1 cellular context compared by ENCODE assay signal in the genomic region with DNA sequence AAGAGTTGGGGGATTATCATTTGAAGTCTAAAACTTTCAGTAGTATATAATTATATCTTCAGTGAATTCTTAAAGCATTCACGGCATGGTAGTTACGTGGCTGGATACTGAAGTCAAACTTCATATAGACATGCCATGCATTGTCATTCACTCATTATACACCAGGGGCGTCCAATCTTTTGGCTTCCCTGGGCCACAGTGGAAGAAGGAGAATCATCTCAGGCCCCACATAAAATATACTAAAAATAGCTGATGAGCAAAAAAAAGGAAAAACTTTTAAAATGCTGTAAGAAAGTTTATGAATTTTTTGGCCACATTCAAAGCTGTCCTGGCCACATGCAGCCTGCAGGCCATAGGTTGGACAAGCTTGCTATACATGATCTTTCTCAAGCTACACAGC.
TF ChIP-seq lines count a peak whose summit lies in the region.

No MANE protein-coding gene starts in this region.

TF ChIP-seq in GM23338, 12 proteins besides CTCF, POLR2A, EP300 and RAD21 (continued from another document):
- TF ChIP-seq, protein P1, sequence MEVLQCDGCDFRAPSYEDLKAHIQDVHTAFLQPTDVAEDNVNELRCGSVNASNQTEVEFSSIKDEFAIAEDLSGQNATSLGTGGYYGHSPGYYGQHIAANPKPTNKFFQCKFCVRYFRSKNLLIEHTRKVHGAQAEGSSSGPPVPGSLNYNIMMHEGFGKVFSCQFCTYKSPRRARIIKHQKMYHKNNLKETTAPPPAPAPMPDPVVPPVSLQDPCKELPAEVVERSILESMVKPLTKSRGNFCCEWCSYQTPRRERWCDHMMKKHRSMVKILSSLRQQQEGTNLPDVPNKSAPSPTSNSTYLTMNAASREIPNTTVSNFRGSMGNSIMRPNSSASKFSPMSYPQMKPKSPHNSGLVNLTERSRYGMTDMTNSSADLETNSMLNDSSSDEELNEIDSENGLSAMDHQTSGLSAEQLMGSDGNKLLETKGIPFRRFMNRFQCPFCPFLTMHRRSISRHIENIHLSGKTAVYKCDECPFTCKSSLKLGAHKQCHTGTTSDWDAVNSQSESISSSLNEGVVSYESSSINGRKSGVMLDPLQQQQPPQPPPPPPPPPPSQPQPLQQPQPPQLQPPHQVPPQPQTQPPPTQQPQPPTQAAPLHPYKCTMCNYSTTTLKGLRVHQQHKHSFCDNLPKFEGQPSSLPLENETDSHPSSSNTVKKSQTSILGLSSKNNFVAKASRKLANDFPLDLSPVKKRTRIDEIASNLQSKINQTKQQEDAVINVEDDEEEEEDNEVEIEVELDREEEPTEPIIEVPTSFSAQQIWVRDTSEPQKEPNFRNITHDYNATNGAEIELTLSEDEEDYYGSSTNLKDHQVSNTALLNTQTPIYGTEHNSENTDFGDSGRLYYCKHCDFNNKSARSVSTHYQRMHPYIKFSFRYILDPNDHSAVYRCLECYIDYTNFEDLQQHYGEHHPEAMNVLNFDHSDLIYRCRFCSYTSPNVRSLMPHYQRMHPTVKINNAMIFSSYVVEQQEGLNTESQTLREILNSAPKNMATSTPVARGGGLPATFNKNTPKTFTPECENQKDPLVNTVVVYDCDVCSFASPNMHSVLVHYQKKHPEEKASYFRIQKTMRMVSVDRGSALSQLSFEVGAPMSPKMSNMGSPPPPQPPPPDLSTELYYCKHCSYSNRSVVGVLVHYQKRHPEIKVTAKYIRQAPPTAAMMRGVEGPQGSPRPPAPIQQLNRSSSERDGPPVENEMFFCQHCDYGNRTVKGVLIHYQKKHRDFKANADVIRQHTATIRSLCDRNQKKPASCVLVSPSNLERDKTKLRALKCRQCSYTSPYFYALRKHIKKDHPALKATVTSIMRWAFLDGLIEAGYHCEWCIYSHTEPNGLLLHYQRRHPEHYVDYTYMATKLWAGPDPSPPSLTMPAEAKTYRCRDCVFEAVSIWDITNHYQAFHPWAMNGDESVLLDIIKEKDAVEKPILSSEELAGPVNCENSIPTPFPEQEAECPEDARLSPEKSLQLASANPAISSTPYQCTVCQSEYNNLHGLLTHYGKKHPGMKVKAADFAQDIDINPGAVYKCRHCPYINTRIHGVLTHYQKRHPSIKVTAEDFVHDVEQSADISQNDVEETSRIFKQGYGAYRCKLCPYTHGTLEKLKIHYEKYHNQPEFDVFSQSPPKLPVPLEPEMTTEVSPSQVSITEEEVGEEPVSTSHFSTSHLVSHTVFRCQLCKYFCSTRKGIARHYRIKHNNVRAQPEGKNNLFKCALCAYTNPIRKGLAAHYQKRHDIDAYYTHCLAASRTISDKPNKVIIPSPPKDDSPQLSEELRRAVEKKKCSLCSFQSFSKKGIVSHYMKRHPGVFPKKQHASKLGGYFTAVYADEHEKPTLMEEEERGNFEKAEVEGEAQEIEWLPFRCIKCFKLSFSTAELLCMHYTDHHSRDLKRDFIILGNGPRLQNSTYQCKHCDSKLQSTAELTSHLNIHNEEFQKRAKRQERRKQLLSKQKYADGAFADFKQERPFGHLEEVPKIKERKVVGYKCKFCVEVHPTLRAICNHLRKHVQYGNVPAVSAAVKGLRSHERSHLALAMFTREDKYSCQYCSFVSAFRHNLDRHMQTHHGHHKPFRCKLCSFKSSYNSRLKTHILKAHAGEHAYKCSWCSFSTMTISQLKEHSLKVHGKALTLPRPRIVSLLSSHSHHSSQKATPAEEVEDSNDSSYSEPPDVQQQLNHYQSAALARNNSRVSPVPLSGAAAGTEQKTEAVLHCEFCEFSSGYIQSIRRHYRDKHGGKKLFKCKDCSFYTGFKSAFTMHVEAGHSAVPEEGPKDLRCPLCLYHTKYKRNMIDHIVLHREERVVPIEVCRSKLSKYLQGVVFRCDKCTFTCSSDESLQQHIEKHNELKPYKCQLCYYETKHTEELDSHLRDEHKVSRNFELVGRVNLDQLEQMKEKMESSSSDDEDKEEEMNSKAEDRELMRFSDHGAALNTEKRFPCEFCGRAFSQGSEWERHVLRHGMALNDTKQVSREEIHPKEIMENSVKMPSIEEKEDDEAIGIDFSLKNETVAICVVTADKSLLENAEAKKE (CRISPR knock-in tag; IDR thresholded peaks at IDR 0.05), result no peak
